20 cellular contexts compared by ENCODE assay signal in the genomic region with DNA sequence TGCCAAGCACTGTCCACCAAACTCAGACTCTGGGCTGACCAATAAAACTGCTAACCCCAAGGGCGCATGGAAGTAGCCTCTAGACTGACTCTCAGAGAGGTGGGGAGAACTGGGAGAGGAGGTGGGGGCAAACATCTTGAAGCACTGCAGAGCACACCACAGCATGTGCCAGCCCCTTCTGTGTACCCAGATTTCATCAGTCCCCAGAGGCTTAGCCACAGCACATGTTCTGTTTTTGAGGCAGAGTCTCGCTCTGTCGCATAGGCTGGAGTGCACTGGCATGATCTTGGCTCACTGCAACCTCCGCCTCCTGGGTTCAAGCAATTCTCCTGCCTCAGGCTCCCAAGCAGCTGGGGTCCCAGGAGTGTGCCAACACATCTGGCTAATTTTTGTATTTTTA.
A peak's percentile ranks its signal among the peaks of the same experiment; 100 is the strongest.
DNase-seq lines count a peak whose midpoint lies in the region; ATAC-seq and TF ChIP-seq lines count a peak whose summit lies in the region.
"Had no signal": no experiment of that assay in that cellular context is flagged by ENCODE, and none has a peak within 500 bp of the region (broad histone marks: within the 10 kb centered on the region; RNA-seq: fewer than 3 reads in every experiment).

No MANE protein-coding gene starts in this region.

- no peak overlapping the region for H3K4me3 ChIP-seq in BLaER1 treated with 17β-estradiol and CSF1 and Interleukin-3, amounts not matched to agents 10 nM and 100 nM
- H3K4me3 ChIP-seq in NB4 (ENCODE audit: low read depth, low read length) (no peak overlapping the region), OCI-LY3 (ENCODE audit: low read length) (no peak overlapping the region)
- H3K4me3 ChIP-seq: SJSA1 had no signal

- no peak for TF ChIP-seq POLR2A in NB4 (IDR thresholded peaks at IDR 0.05; ENCODE audit: extremely low read depth, insufficient read length)

- peaks cover 6 to 24% (median 8%) of the 10 kb centered on the region in 10 experiments; a peak in 18 of 20 replicates for H3K4me1 ChIP-seq in BLaER1 treated with 17β-estradiol and CSF1 and Interleukin-3, amounts not matched to agents 10 nM and 100 nM
- peaks cover 42% of the 10 kb centered on the region for H3K4me1 ChIP-seq in OCI-LY3 (ENCODE audit: low read length)

- H3K27ac ChIP-seq in BLaER1 treated with 17β-estradiol and CSF1 and Interleukin-3, amounts not matched to agents 10 nM and 100 nM = no peak overlapping the region
- H3K27ac ChIP-seq in OCI-LY3 (ENCODE audit: low read length) = no peak overlapping the region
- H3K27ac ChIP-seq: KMS-11, SJSA1 had no signal

- H3K27me3 ChIP-seq in BLaER1 treated with 17β-estradiol and CSF1 and Interleukin-3, amounts not matched to agents 10 nM and 100 nM = no peaks in the 10 kb centered on the region
- peaks cover 27% of the 10 kb centered on the region for H3K27me3 ChIP-seq in OCI-LY3 (ENCODE audit: low read depth, low read length)
- H3K27me3 ChIP-seq: SJSA1 had no signal

- peak overlapping the region in 8 of 11 experiments; percentile 21 to 55 (median 37); a peak in 13 of 22 replicates for H3K4me2 ChIP-seq in BLaER1 treated with 17β-estradiol and CSF1 and Interleukin-3, amounts not matched to agents 10 nM and 100 nM
- H3K4me2 ChIP-seq in OCI-LY3 (ENCODE audit: low read length) = peak overlapping the region; percentile 37
- H3K4me2 ChIP-seq: KMS-11 had no signal

- no peaks in the 10 kb centered on the region for H3K27me3 Mint-ChIP-seq in neural crest cell (ENCODE audit: low read depth)
- H3K27me3 Mint-ChIP-seq: CD8-positive, alpha-beta memory T cell; T-helper 17 cell had no signal

- H3K36me3 Mint-ChIP-seq in neural crest cell (ENCODE audit: low read depth) = peaks cover 7% of the 10 kb centered on the region

- H3K9me3 ChIP-seq in BLaER1 treated with 17β-estradiol and CSF1 and Interleukin-3, amounts not matched to agents 10 nM and 100 nM (replicated peaks in 1 of 11) = peaks cover 9 to 27% (median 16%) of the 10 kb centered on the region in 11 experiments
- H3K9me3 ChIP-seq in OCI-LY3 (ENCODE audit: insufficient read depth, low read length) = no peaks in the 10 kb centered on the region
- H3K9me3 ChIP-seq: SJSA1 had no signal

- no peaks in the 10 kb centered on the region for H3K36me3 ChIP-seq in BLaER1 treated with 17β-estradiol and CSF1 and Interleukin-3, amounts not matched to agents 10 nM and 100 nM
- H3K36me3 ChIP-seq in OCI-LY3 (replicated peaks; ENCODE audit: low read depth, low read length) = no peaks in the 10 kb centered on the region
- H3K36me3 ChIP-seq: SJSA1 had no signal

- no peak overlapping the region for H3K9ac ChIP-seq in BLaER1 treated with 17β-estradiol and CSF1 and Interleukin-3, amounts not matched to agents 10 nM and 100 nM
- no peak overlapping the region for H3K9ac ChIP-seq in OCI-LY3 (ENCODE audit: low read length)
- H3K9ac ChIP-seq: KMS-11 had no signal

- no peaks in the 10 kb centered on the region for H3K4me1 Mint-ChIP-seq in neural crest cell

- H4K20me1 ChIP-seq in BLaER1 treated with 17β-estradiol and CSF1 and Interleukin-3, amounts not matched to agents 10 nM and 100 nM = no peaks in the 10 kb centered on the region
- H4K20me1 ChIP-seq in OCI-LY3 (ENCODE audit: insufficient read depth, low read length) = no peaks in the 10 kb centered on the region

- DNase-seq in NB4 (ENCODE audit: low read depth) (peak; percentile 42), neural crest cell (ENCODE audit: low read depth, low spot score) (no peak), DMS79 treated with DMSO at 0.1 percent for 48 hours (lab: John Stamatoyannopoulos, UW) (no peak)
- no peak for DNase-seq in activated CD4-positive, CD25-positive, alpha-beta regulatory T cell (lab: John Stamatoyannopoulos, UW)
- DNase-seq: Calu3; CD8-positive, alpha-beta memory T cell; IMR-90; NCI-H187 treated with DMSO at 0.1 percent for 48 hours; NCI-H2107; NCI-H226; NCI-H510A treated with DMSO at 0.1 percent for 48 hours; NCI-H82; OCI-M1; T-helper 17 cell had no signal

- H3K27ac Mint-ChIP-seq in neural crest cell (ENCODE audit: unreplicated experiment) = peak overlapping the region; percentile 40
- H3K27ac Mint-ChIP-seq: T-helper 17 cell had no signal

- ATAC-seq in GM18909 (IDR thresholded peaks at IDR 0.05; ENCODE audit: poor library complexity, unreplicated experiment) = no peak
- ATAC-seq: Right ventricle myocardium inferior, T-helper 17 cell had no signal

- TF ChIP-seq CTCF in NB4 (IDR thresholded peaks at IDR 0.05; ENCODE audit: low read depth, low read length) (no peak), OCI-LY3 (IDR thresholded peaks at IDR 0.05; ENCODE audit: low read depth, low read length) (no peak), neural crest cell (conservative IDR thresholded peaks at IDR 0.05) (no peak)

- H2AFZ ChIP-seq in OCI-LY3 (ENCODE audit: low read depth, low read length) = no peak overlapping the region

- no peaks in the 10 kb centered on the region for H3K79me2 ChIP-seq in OCI-LY3 (ENCODE audit: low read length)

- no peak overlapping the region for H3K4me3 Mint-ChIP-seq in neural crest cell
- H3K4me3 Mint-ChIP-seq: CD8-positive, alpha-beta memory T cell; T-helper 17 cell had no signal

- peaks cover 5% of the 10 kb centered on the region for H3K9me3 Mint-ChIP-seq in neural crest cell
